Comparison of ENCODE assay signal across 8 cellular contexts in genomic region chr10:24208661-24209420, GRCh38. TPM values are rescaled to one million over a fixed set of nuclear protein-coding genes. Genes with fewer than 3 reads are reported as not detected.
DNase-seq lines count a peak whose midpoint lies in the region; ATAC-seq and TF ChIP-seq lines count a peak whose summit lies in the region.

TSS of gene KIAA1217 (plus strand) at chr10:24209138. CDS start at chr10:24209194, 56 bp downstream.

- peak within 1 kb of the TSS; percentile 85 for H3K27ac Mint-ChIP-seq in activated T-cell treated with anti-CD3 and anti-CD28 coated beads, Interleukin-2, amount 50 U/mL, for 72 hours

- H3K4me1 Mint-ChIP-seq in activated T-cell treated with anti-CD3 and anti-CD28 coated beads, Interleukin-2, amount 50 U/mL, for 72 hours (ENCODE audit: low read depth) = peaks cover 44% of the 10 kb centered on the region

- H3K27me3 ChIP-seq in psoas muscle (ENCODE audit: insufficient read depth in 3 of 3, low read length in 2 of 3) = no peaks in the 10 kb centered on the region

- DNase-seq in activated CD4-positive, alpha-beta T cell treated with anti-CD3 and anti-CD28 coated beads for 48 hours = peak; percentile 22
- DNase-seq in activated CD4-positive, alpha-beta T cell treated with anti-CD3 and anti-CD28 coated beads, Interleukin-2, amount 50 U/mL, for 4 hours = no peak
- DNase-seq in activated T-cell treated with anti-CD3 and anti-CD28 coated beads, Interleukin-2, amount 50 U/mL, for 72 hours = peak; percentile 13 to 19
- DNase-seq in left cardiac atrium (peak; percentile 51), psoas muscle (peak; percentile 65 to 88), T-helper 9 cell (no peak), COR-L47 (lab: John Stamatoyannopoulos, UW) (no peak)

- peak within 1 kb of the TSS; percentile 93 for H3K27ac ChIP-seq in psoas muscle

- TF ChIP-seq CTCF in psoas muscle (IDR thresholded peaks at IDR 0.05) = no peak

- H3K36me3 Mint-ChIP-seq in activated T-cell treated with anti-CD3 and anti-CD28 coated beads, Interleukin-2, amount 50 U/mL, for 72 hours (ENCODE audit: insufficient read depth in 2 of 2) = peaks cover 3 to 4% of the 10 kb centered on the region in 2 donors

- ATAC-seq in HG03135 (IDR thresholded peaks at IDR 0.05; ENCODE audit: unreplicated experiment) (peak; percentile 36), left cardiac atrium (peak; percentile 69 to 75), psoas muscle (peak; percentile 83 to 89 (median 87))
- peak; percentile 32 to 39 for ATAC-seq in activated T-cell treated with anti-CD3 and anti-CD28 coated beads, Interleukin-2, amount 50 U/mL, for 72 hours (replicated peaks in 1 of 2)

- H3K9me3 ChIP-seq in psoas muscle = no peaks in the 10 kb centered on the region

- no peaks in the 10 kb centered on the region for H3K36me3 ChIP-seq in psoas muscle (ENCODE audit: insufficient read depth in 1 of 2, low read depth in 1 of 2)

- H3K27me3 Mint-ChIP-seq in activated T-cell treated with anti-CD3 and anti-CD28 coated beads, Interleukin-2, amount 50 U/mL, for 72 hours (ENCODE audit: low read depth) = peaks cover 59% of the 10 kb centered on the region

- H3K9me3 Mint-ChIP-seq in activated T-cell treated with anti-CD3 and anti-CD28 coated beads, Interleukin-2, amount 50 U/mL, for 72 hours = no peaks in the 10 kb centered on the region

- intact Hi-C loops in left cardiac atrium (cut with DNase I) = loop anchor here in 1 of 2 donors (5.0 to 10.0 kb wide), 2 partner anchors 148 to 324 kb away; no protein-coding TSS in a partner anchor
- intact Hi-C loops in psoas muscle (cut with DNase I) = loop anchor here in 1 of 2 donors (2.0 kb wide), 1 partner anchor 174 kb away; no protein-coding TSS in a partner anchor

- peaks cover 61% of the 10 kb centered on the region for H3K4me1 ChIP-seq in psoas muscle

- peak within 1 kb of the TSS; percentile 67 for H3K4me3 ChIP-seq in psoas muscle

- H3K4me3 Mint-ChIP-seq in activated T-cell treated with anti-CD3 and anti-CD28 coated beads, Interleukin-2, amount 50 U/mL, for 72 hours = peak within 1 kb of the TSS; percentile 87 to 89

- 0% methylated on average over 34 of the region's 34 CpGs for WGBS in psoas muscle, 3 donors

RNA-seq across cellular contexts. Expression of gene KIAA1217, which starts in this region (rescaled TPM):
- under 1 TPM; 0.60 to 0.84 TPM for total RNA-seq in activated T-cell treated with anti-CD3 and anti-CD28 coated beads, Interleukin-2, amount 50 U/mL, for 72 hours
- total RNA-seq in left cardiac atrium (10 to 100 TPM; 19.5 to 32.6 TPM), psoas muscle (100 to 1,000 TPM in 3 of 4 donors, 10 to 100 TPM in 1; 65.9 to 169 (median 133) TPM)
- 10 to 100 TPM in 2 of 3 donors, 1 to 10 TPM in 1; 8.9 to 61.3 (median 34.2) TPM for polyA plus RNA-seq in psoas muscle

Comparison
In these comparisons a context has a peak if more than half of its experiments do, and no peak if none do; other contexts are left out.
1. RNA of gene KIAA1217 (total RNA-seq): 65.9 to 169 TPM in psoas muscle and 19.5 to 32.6 TPM in left cardiac atrium; 0.60 to 0.84 TPM in activated T-cell treated with anti-CD3 and anti-CD28 coated beads, Interleukin-2, amount 50 U/mL, for 72 hours; every median in the first group is over 10 times any median in the second.
2. DNase-seq: peak in activated CD4-positive, alpha-beta T cell treated with anti-CD3 and anti-CD28 coated beads for 48 hours (single experiment), left cardiac atrium (single experiment) and psoas muscle (2 of 2); none in activated CD4-positive, alpha-beta T cell treated with anti-CD3 and anti-CD28 coated beads, Interleukin-2, amount 50 U/mL, for 4 hours (0 of 2), T-helper 9 cell (single experiment) and COR-L47 (single experiment).
3. Peak in DNase-seq and ATAC-seq in activated T-cell treated with anti-CD3 and anti-CD28 coated beads, Interleukin-2, amount 50 U/mL, for 72 hours; RNA of the gene not detected or under 1 TPM.
4. ATAC-seq: peak in every context shown above with its lines; median percentile 87 in psoas muscle; 72 in left cardiac atrium; 36 in HG03135; 36 in activated T-cell treated with anti-CD3 and anti-CD28 coated beads, Interleukin-2, amount 50 U/mL, for 72 hours.